1 cellular context compared by ENCODE assay signal in genomic region chr18:28013064-28013463, GRCh38.
TF ChIP-seq lines count a peak whose summit lies in the region.

No MANE protein-coding gene starts in this region.

TF ChIP-seq in GM23338, 12 proteins besides CTCF, POLR2A, EP300 and RAD21 (continued from another document):
- no peak for TF ChIP-seq ZNF462 (CRISPR knock-in tag; IDR thresholded peaks at IDR 0.05)
- TF ChIP-seq, protein P1, sequence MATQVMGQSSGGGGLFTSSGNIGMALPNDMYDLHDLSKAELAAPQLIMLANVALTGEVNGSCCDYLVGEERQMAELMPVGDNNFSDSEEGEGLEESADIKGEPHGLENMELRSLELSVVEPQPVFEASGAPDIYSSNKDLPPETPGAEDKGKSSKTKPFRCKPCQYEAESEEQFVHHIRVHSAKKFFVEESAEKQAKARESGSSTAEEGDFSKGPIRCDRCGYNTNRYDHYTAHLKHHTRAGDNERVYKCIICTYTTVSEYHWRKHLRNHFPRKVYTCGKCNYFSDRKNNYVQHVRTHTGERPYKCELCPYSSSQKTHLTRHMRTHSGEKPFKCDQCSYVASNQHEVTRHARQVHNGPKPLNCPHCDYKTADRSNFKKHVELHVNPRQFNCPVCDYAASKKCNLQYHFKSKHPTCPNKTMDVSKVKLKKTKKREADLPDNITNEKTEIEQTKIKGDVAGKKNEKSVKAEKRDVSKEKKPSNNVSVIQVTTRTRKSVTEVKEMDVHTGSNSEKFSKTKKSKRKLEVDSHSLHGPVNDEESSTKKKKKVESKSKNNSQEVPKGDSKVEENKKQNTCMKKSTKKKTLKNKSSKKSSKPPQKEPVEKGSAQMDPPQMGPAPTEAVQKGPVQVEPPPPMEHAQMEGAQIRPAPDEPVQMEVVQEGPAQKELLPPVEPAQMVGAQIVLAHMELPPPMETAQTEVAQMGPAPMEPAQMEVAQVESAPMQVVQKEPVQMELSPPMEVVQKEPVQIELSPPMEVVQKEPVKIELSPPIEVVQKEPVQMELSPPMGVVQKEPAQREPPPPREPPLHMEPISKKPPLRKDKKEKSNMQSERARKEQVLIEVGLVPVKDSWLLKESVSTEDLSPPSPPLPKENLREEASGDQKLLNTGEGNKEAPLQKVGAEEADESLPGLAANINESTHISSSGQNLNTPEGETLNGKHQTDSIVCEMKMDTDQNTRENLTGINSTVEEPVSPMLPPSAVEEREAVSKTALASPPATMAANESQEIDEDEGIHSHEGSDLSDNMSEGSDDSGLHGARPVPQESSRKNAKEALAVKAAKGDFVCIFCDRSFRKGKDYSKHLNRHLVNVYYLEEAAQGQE (IDR thresholded peaks at IDR 0.05; ENCODE audit: unreplicated experiment) = no peak
- TF ChIP-seq POLR2AphosphoS5 (IDR thresholded peaks at IDR 0.05; ENCODE audit: low read depth) = no peak
- no peak for TF ChIP-seq JUNB (IDR thresholded peaks at IDR 0.05; ENCODE audit: unreplicated experiment)
- no peak for TF ChIP-seq ZNF114 (CRISPR knock-in tag; IDR thresholded peaks at IDR 0.05)
- TF ChIP-seq NANOG (IDR thresholded peaks at IDR 0.05; ENCODE audit: borderline replicate concordance) = no peak
- no peak for TF ChIP-seq STAT1 (IDR thresholded peaks at IDR 0.05; ENCODE audit: unreplicated experiment)
- TF ChIP-seq EZH2phosphoT487 (IDR thresholded peaks at IDR 0.05; ENCODE audit: unreplicated experiment) = no peak
- no peak for TF ChIP-seq EZH2 (IDR thresholded peaks at IDR 0.05; ENCODE audit: low read depth, unreplicated experiment)
